27 cellular contexts compared by ENCODE assay signal in genomic region chr3:99730870-99731269, GRCh38.
"Had no signal": no experiment of that assay in that cellular context is flagged by ENCODE, and none has a peak within 500 bp of the region (broad histone marks: within the 10 kb centered on the region; RNA-seq: fewer than 3 reads in every experiment).

No MANE protein-coding gene starts in this region.

- H3K27ac ChIP-seq: neutrophil, pancreas, prostate gland, thoracic aorta, uterus had no signal

- H3K27me3 Mint-ChIP-seq: activated CD8-positive, alpha-beta memory T cell treated with anti-CD3 and anti-CD28 coated beads, Interleukin-2, amount 10 ng/mL, durations not matched to agents 7 days and 5 days; naive B cell had no signal

- H3K27me3 ChIP-seq: neutrophil, pancreas, uterus had no signal

- H3K27ac Mint-ChIP-seq: activated CD4-positive, alpha-beta T cell treated with anti-CD3 and anti-CD28 coated beads for 36 hours; activated CD8-positive, alpha-beta memory T cell treated with anti-CD3 and anti-CD28 coated beads, Interleukin-2, amount 10 ng/mL, durations not matched to agents 7 days and 5 days; activated CD8-positive, alpha-beta T cell treated with anti-CD3 and anti-CD28 coated beads, Interleukin-2, amount 10 ng/mL, durations not matched to agents 7 days and 5 days; activated naive CD4-positive, alpha-beta T cell treated with anti-CD3 and anti-CD28 coated beads, Interleukin-2, amount 50 U/mL, for 72 hours; activated T-helper 2 cell treated with anti-CD3 and anti-CD28 coated beads, Interferon-gamma antibody, Interleukin-2, Interleukin-4, amounts not matched to agents 10 μg/mL and 5 μg/mL and 100 μg/mL, durations not matched to agents 14 hours and 24 hours and 36 hours; brain; naive B cell; nephron progenitor cell; T-helper 2 cell treated with Interferon-gamma antibody and Interleukin-4, amounts not matched to agents 5 μg/mL and 100 μg/mL, for 36 hours had no signal

- H3K4me1 Mint-ChIP-seq: activated CD4-positive, alpha-beta T cell treated with anti-CD3 and anti-CD28 coated beads for 36 hours; activated CD8-positive, alpha-beta memory T cell treated with anti-CD3 and anti-CD28 coated beads, Interleukin-2, amount 10 ng/mL, durations not matched to agents 7 days and 5 days; brain; naive B cell; nephron progenitor cell had no signal

- ATAC-seq: activated CD4-positive, alpha-beta T cell treated with anti-CD3 and anti-CD28 coated beads for 36 hours; activated CD8-positive, alpha-beta memory T cell treated with anti-CD3 and anti-CD28 coated beads, Interleukin-2, amount 10 ng/mL, durations not matched to agents 7 days and 5 days; activated CD8-positive, alpha-beta T cell treated with anti-CD3 and anti-CD28 coated beads, Interleukin-2, amount 10 ng/mL, durations not matched to agents 7 days and 5 days; left ventricle myocardium superior; pancreas had no signal

- H3K4me3 ChIP-seq: pancreas, prostate gland, thoracic aorta, uterus had no signal

- H3K4me3 Mint-ChIP-seq: activated CD4-positive, alpha-beta T cell treated with anti-CD3 and anti-CD28 coated beads for 36 hours; activated CD8-positive, alpha-beta memory T cell treated with anti-CD3 and anti-CD28 coated beads, Interleukin-2, amount 10 ng/mL, durations not matched to agents 7 days and 5 days; activated CD8-positive, alpha-beta T cell treated with anti-CD3 and anti-CD28 coated beads, Interleukin-2, amount 10 ng/mL, durations not matched to agents 7 days and 5 days; brain; naive B cell; nephron progenitor cell; T-helper 2 cell treated with Interferon-gamma antibody and Interleukin-4, amounts not matched to agents 5 μg/mL and 100 μg/mL, for 36 hours had no signal

- FAIRE-seq: endothelial cell of umbilical vein, frontal cortex, pancreas had no signal

- H3K4me1 ChIP-seq: pancreas, prostate gland, uterus had no signal

- H3K9me3 ChIP-seq: neutrophil, pancreas, prostate gland, thoracic aorta, uterus had no signal

- H3K9me3 Mint-ChIP-seq: activated naive CD4-positive, alpha-beta T cell treated with anti-CD3 and anti-CD28 coated beads, Interleukin-2, amount 50 U/mL, for 72 hours; activated T-helper 2 cell treated with anti-CD3 and anti-CD28 coated beads, Interferon-gamma antibody, Interleukin-2, Interleukin-4, amounts not matched to agents 10 μg/mL and 5 μg/mL and 100 μg/mL, durations not matched to agents 14 hours and 24 hours and 36 hours; brain; T-helper 2 cell treated with Interferon-gamma antibody and Interleukin-4, amounts not matched to agents 5 μg/mL and 100 μg/mL, for 36 hours had no signal

- DNase-seq: activated CD4-positive, alpha-beta T cell treated with anti-CD3 and anti-CD28 coated beads for 36 hours; activated CD4-positive, CD25-positive, alpha-beta regulatory T cell; activated CD8-positive, alpha-beta memory T cell treated with anti-CD3 and anti-CD28 coated beads, Interleukin-2, amount 10 ng/mL, durations not matched to agents 7 days and 5 days; activated CD8-positive, alpha-beta T cell treated with anti-CD3 and anti-CD28 coated beads, Interleukin-2, amount 10 ng/mL, durations not matched to agents 7 days and 5 days; activated T-cell treated with anti-CD3 and anti-CD28 coated beads, Interleukin-2, amount 50 U/mL, for 48 hours; aorta; cortex of kidney; islet precursor cell; left ventricle myocardium superior; naive B cell; nephron progenitor cell; pancreas; retina; stimulated activated CD4-positive, alpha-beta T cell treated with anti-CD3 and anti-CD28 coated beads, Interleukin-15, amount 100 ng/mL, for 24 hours; stimulated activated CD4-positive, alpha-beta T cell treated with anti-CD3 and anti-CD28 coated beads, Interleukin-2, amount 100 ng/mL, for 24 hours; stimulated activated naive CD4-positive, alpha-beta T cell treated with Interleukin-2 at 50 U/mL for 16 hours; T-helper 1 cell; uterus had no signal

- H3K36me3 ChIP-seq: neutrophil, pancreas, prostate gland, thoracic aorta, uterus had no signal

- H3K36me3 Mint-ChIP-seq: activated CD8-positive, alpha-beta memory T cell treated with anti-CD3 and anti-CD28 coated beads, Interleukin-2, amount 10 ng/mL, durations not matched to agents 7 days and 5 days; activated naive CD4-positive, alpha-beta T cell treated with anti-CD3 and anti-CD28 coated beads, Interleukin-2, amount 50 U/mL, for 72 hours; brain; naive B cell had no signal
